20 cellular contexts compared by ENCODE assay signal in genomic region chr6:3235969-3236368, GRCh38. TPM values are rescaled to one million over a fixed set of nuclear protein-coding genes. Genes with fewer than 3 reads are reported as not detected.
A peak's percentile ranks its signal among the peaks of the same experiment; 100 is the strongest.
DNase-seq lines count a peak whose midpoint lies in the region; ATAC-seq, FAIRE-seq and TF ChIP-seq lines count a peak whose summit lies in the region.
"Had no signal": no experiment of that assay in that cellular context is flagged by ENCODE, and none has a peak within 500 bp of the region (broad histone marks: within the 10 kb centered on the region; RNA-seq: fewer than 3 reads in every experiment).

No MANE protein-coding gene starts in this region.

- peaks cover 0 to 13% of the 10 kb centered on the region in 2 donors for H3K4me1 ChIP-seq in ascending aorta
- peaks cover 6 to 15% (median 14%) of the 10 kb centered on the region in 4 donors for H3K4me1 ChIP-seq in stomach
- H3K4me1 ChIP-seq: A549 had no signal

- peaks cover 18 to 30% of the 10 kb centered on the region in 2 donors for H3K4me1 Mint-ChIP-seq in stimulated activated naive B cell treated with anti-CD40 and anti-IgM and Interleukin-4, amounts not matched to agents 10 μg/mL and 1 μg/mL and 100 μg/mL, for 72 hours

- peak overlapping the region; percentile 16 for H3K27ac ChIP-seq in caudate nucleus (ENCODE audit: low read depth, low read length)
- H3K27ac ChIP-seq in ascending aorta, result no peak overlapping the region
- no peak overlapping the region for H3K27ac ChIP-seq in stomach
- H3K27ac ChIP-seq: A549 had no signal

- no peak for DNase-seq in GM12891 (ENCODE audit: insufficient read length, low spot score)
- DNase-seq in caudate nucleus (lab: John Stamatoyannopoulos, UW), result no peak
- no peak for DNase-seq in stimulated activated naive B cell treated with anti-CD40 and anti-IgM and Interleukin-4, amounts not matched to agents 10 μg/mL and 1 μg/mL and 100 μg/mL, for 72 hours
- DNase-seq in ascending aorta (ENCODE audit: low spot score in 2 of 2), result no peak
- no peak for DNase-seq in stomach
- DNase-seq: DMS79, Karpas-422, MV-4-11, NCI-H1105 treated with DMSO at 0.1 percent for 48 hours, NCI-H2029 treated with DMSO at 0.1 percent for 48 hours, NCI-H226, NCI-H510A treated with DMSO at 0.1 percent for 48 hours, NCI-H748 treated with DMSO at 0.1 percent for 48 hours, SIG-M5 had no signal

- TF ChIP-seq CTCF in ascending aorta (IDR thresholded peaks at IDR 0.05) (no peak), stomach (IDR thresholded peaks at IDR 0.05) (no peak)

- H3K4me3 Mint-ChIP-seq in stimulated activated naive B cell treated with anti-CD40 and anti-IgM and Interleukin-4, amounts not matched to agents 10 μg/mL and 1 μg/mL and 100 μg/mL, for 72 hours, result no peak overlapping the region
- H3K4me3 Mint-ChIP-seq: B cell had no signal

- no peak overlapping the region for H3K4me3 ChIP-seq in ascending aorta
- no peak overlapping the region for H3K4me3 ChIP-seq in stomach
- H3K4me3 ChIP-seq: A549 had no signal

- ATAC-seq in HG02610 (IDR thresholded peaks at IDR 0.05; ENCODE audit: unreplicated experiment) (peak; percentile 52), GM18502 (IDR thresholded peaks at IDR 0.05; ENCODE audit: poor library complexity, unreplicated experiment) (no peak)
- ATAC-seq in stimulated activated naive B cell treated with anti-CD40 and anti-IgM and Interleukin-4, amounts not matched to agents 10 μg/mL and 1 μg/mL and 100 μg/mL, for 72 hours (replicated peaks), result peak; percentile 59 to 77
- ATAC-seq: A549, SK-N-SH treated with all-trans-retinoic acid at 6 μM for 48 hours had no signal

- FAIRE-seq in GM12891 (lab: Jason Lieb, UNC), result no peak
- FAIRE-seq: A549 had no signal

- intact Hi-C loops in ascending aorta (cut with DNase I) (loop anchor here (2.0 kb wide), 1 partner anchor 15 kb away; no protein-coding TSS in a partner anchor), stomach (cut with DNase I; ENCODE audit: low total_unique reads) (no loop called here)

- H3K27ac Mint-ChIP-seq in stimulated activated naive B cell treated with anti-CD40 and anti-IgM and Interleukin-4, amounts not matched to agents 10 μg/mL and 1 μg/mL and 100 μg/mL, for 72 hours, result no peak overlapping the region
- H3K27ac Mint-ChIP-seq: B cell, IgD-negative memory B cell had no signal

- 64 to 87% (median 78%) methylated on average over 3 of the region's 3 CpGs for WGBS in stomach, 5 donors

- H3K27me3 Mint-ChIP-seq in stimulated activated naive B cell treated with anti-CD40 and anti-IgM and Interleukin-4, amounts not matched to agents 10 μg/mL and 1 μg/mL and 100 μg/mL, for 72 hours, result peaks cover 61 to 83% of the 10 kb centered on the region in 2 donors

- no peak for TF ChIP-seq EP300 in stomach (IDR thresholded peaks at IDR 0.05)

- no peaks in the 10 kb centered on the region for H3K36me3 Mint-ChIP-seq in stimulated activated naive B cell treated with anti-CD40 and anti-IgM and Interleukin-4, amounts not matched to agents 10 μg/mL and 1 μg/mL and 100 μg/mL, for 72 hours
- H3K36me3 Mint-ChIP-seq: IgD-negative memory B cell had no signal

- no peaks in the 10 kb centered on the region for H3K9me3 Mint-ChIP-seq in stimulated activated naive B cell treated with anti-CD40 and anti-IgM and Interleukin-4, amounts not matched to agents 10 μg/mL and 1 μg/mL and 100 μg/mL, for 72 hours
- H3K9me3 Mint-ChIP-seq: IgD-negative memory B cell had no signal

- H3K27me3 ChIP-seq in ascending aorta, result peaks cover 7% of the 10 kb centered on the region
- peaks cover 0 to 73% (median 41%) of the 10 kb centered on the region in 3 donors for H3K27me3 ChIP-seq in stomach

- no peak for TF ChIP-seq POLR2A in GM12891 (IDR thresholded peaks at IDR 0.05; ENCODE audit: low read depth, low read length)
- no peak for TF ChIP-seq POLR2A in stomach (IDR thresholded peaks at IDR 0.05)

- H3K9me3 ChIP-seq in ascending aorta (no peaks in the 10 kb centered on the region), stomach (no peaks in the 10 kb centered on the region)
- H3K9me3 ChIP-seq: A549 had no signal

- no peaks in the 10 kb centered on the region for H3K36me3 ChIP-seq in ascending aorta
- H3K36me3 ChIP-seq in stomach, result no peaks in the 10 kb centered on the region

TF ChIP-seq in GM12891, 5 proteins besides CTCF, POLR2A, EP300 and RAD21:
- TF ChIP-seq POLR2AphosphoS5 (IDR thresholded peaks at IDR 0.05; ENCODE audit: low read depth, low read length), result no peak
- TF ChIP-seq SPI1 (IDR thresholded peaks at IDR 0.05; ENCODE audit: low read depth, low read length), result peak; percentile 37; the same call in 1 of the 2 replicates
TF ChIP-seq in GM12891: peak in this region for 1.

RNA-seq across cellular contexts. Expression of gene TUBB2B, which starts 8.5 kb away (rescaled TPM):
- 33.4 TPM for polyA plus RNA-seq in GM12891 (2012; ENCODE audit: low read depth, missing spikeins)
- total RNA-seq in ascending aorta (not detected), stomach (10 to 100 TPM in 1 of 5 donors, 1 to 10 TPM in 2, not detected in 2; 1.4 to 31.4 (median 4.6) TPM)
- 1 to 10 TPM; 3.7 to 5.2 (median 4.1) TPM for polyA plus RNA-seq in stomach
- total RNA-seq: B cell had no signal

RNA-seq across cellular contexts. Expression of gene PSMG4, which starts 22.8 kb away (rescaled TPM):
- 36.3 TPM for polyA plus RNA-seq in GM12891 (2012; ENCODE audit: low read depth, missing spikeins)
- total RNA-seq in ascending aorta (23.9 TPM), stomach (10 to 100 TPM in 2 of 5 donors, 1 to 10 TPM in 3; 4.0 to 92.7 (median 7.8) TPM)
- polyA plus RNA-seq in stomach, result 10 to 100 TPM; 36.2 to 48.4 (median 39.4) TPM
